In the genomic region with DNA sequence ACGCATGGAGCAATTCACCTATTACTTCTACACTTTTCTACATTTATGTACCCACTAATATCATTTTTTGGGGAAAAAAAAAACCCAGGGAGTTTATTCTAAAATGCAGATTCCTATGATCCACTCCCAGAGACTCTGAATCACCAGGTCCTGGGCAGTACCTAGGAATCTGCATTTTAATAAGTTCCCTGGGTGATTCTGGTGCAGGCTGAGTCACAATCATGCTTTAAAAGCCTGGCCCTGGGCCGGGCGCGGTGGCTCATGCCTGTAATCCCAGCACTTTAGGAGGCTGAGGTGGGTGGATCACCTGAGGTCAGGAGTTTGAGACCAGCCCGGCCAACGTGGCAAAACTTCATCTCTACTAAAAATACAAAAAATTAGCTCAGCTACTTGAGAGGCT, we compare ENCODE assay signal across 21 cellular contexts. TPM values are rescaled to one million over a fixed set of nuclear protein-coding genes. Genes with fewer than 3 reads are reported as not detected.
"Had no signal": no experiment of that assay in that cellular context is flagged by ENCODE, and none has a peak within 500 bp of the region (broad histone marks: within the 10 kb centered on the region; RNA-seq: fewer than 3 reads in every experiment).

No MANE protein-coding gene starts in this region.

- H3K36me3 ChIP-seq: MG63, SJSA1 had no signal

- DNase-seq: Karpas-422, KG1, MG63, NCI-H1092, NCI-H1105 treated with DMSO at 0.1 percent for 48 hours, NCI-H1417 treated with DMSO at 0.1 percent for 48 hours, NCI-H1694 treated with DMSO at 0.1 percent for 48 hours, NCI-H1930, NCI-H2081, NCI-H2107, NCI-H2227 treated with DMSO at 0.1 percent for 48 hours, NCI-H524, NCI-H774, Right ventricle myocardium superior, RPMI8226, SIG-M5 had no signal

- H3K9me3 ChIP-seq: MG63, SJSA1 had no signal

- H3K4me3 ChIP-seq: MG63, SJSA1, SK-N-MC had no signal

- H3K27me3 ChIP-seq: MG63, SJSA1 had no signal

- FAIRE-seq: RCC 7860 had no signal

- H3K27ac ChIP-seq: HL-60, SJSA1, SK-N-MC had no signal

RNA-seq across cellular contexts. Expression of a gene that starts 43.3 kb away (rescaled TPM):
- total RNA-seq: NCI-H460, Right ventricle myocardium superior, SJSA1 had no signal
